Comparison of ENCODE assay signal across 18 cellular contexts in the genomic region with DNA sequence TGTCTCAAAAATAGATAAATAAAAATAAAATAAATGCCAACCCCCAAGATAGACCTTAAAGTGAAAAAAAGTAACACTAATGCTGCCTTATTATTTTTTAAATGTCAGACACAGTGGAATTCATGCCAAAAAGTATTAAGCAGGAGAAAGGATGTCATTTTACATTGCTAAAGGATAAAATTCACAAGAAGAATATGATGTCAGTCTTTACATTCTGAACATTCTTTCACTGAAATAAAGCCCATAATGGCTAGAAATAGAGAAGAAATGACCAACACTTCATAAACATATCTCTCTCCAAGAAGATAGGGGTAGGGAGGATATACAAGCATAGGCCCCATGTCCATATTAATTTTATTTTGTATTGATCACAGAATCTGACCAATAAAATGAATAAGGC. TPM values are rescaled to one million over a fixed set of nuclear protein-coding genes. Genes with fewer than 3 reads are reported as not detected.
DNase-seq lines count a peak whose midpoint lies in the region; ATAC-seq and TF ChIP-seq lines count a peak whose summit lies in the region.
"Had no signal": no experiment of that assay in that cellular context is flagged by ENCODE, and none has a peak within 500 bp of the region (broad histone marks: within the 10 kb centered on the region; RNA-seq: fewer than 3 reads in every experiment).

No MANE protein-coding gene starts in this region.

- H3K4me1 ChIP-seq in IMR-90 (ENCODE audit: control insufficient read depth, insufficient read depth, low read length): peaks cover 17% of the 10 kb centered on the region
- H3K4me1 ChIP-seq in heart right ventricle: peaks cover 0 to 26% (median 8%) of the 10 kb centered on the region in 9 donors

- H2BK5ac ChIP-seq in IMR-90 (ENCODE audit: low read depth, low read length, poor library complexity, severe bottlenecking): peak overlapping the region; percentile 33

- no peak overlapping the region for H3K4me2 ChIP-seq in IMR-90 (ENCODE audit: low read depth, low read length)

- peaks cover 4% of the 10 kb centered on the region for H3K9me3 Mint-ChIP-seq in type B pancreatic cell
- H3K9me3 Mint-ChIP-seq: CD4-positive, alpha-beta memory T cell had no signal

- no peak overlapping the region for H3K23ac ChIP-seq in IMR-90 (ENCODE audit: low read depth, low read length)

- in situ Hi-C loops in IMR-90 (cut with MboI; ENCODE audit: low sequenced_read_pairs): loop anchor here (25.0 kb wide), 1 partner anchor 342 kb away; no protein-coding TSS in a partner anchor

- CTCF ChIA-PET in IMR-90 (lab: Yijun Ruan, JAX): interaction anchor here (1.1 kb wide), 1 partner anchor 335 kb away, joined by 3 read pairs; no protein-coding TSS in a partner anchor

- H2BK15ac ChIP-seq in IMR-90 (ENCODE audit: low read depth, low read length): no peak overlapping the region

- no TSS peak for BruUV-seq in IMR-90 (replicated peaks; lab: Mats Ljungman, UMichigan)

- no peak overlapping the region for H3K9ac ChIP-seq in IMR-90 (ENCODE audit: low read depth, low read length)
- H3K9ac ChIP-seq: GM23248 had no signal

- H3K56ac ChIP-seq in IMR-90 (ENCODE audit: extremely low read depth, insufficient read depth, low read length): no peak overlapping the region

- H2AK5ac ChIP-seq in IMR-90 (ENCODE audit: low read depth, low read length): no peak overlapping the region

- TF ChIP-seq CTCF in IMR-90 (conservative IDR thresholded peaks at IDR 0.05; ENCODE audit: low read depth, low read length) (no peak), fibroblast of pulmonary artery (IDR thresholded peaks at IDR 0.05; ENCODE audit: low read length, missing control alignments) (no peak), heart right ventricle (IDR thresholded peaks at IDR 0.05) (no peak), type B pancreatic cell (conservative IDR thresholded peaks at IDR 0.05) (no peak)

- no peak for TF ChIP-seq RAD21 in IMR-90 (IDR thresholded peaks at IDR 0.05; ENCODE audit: low read length)

- no peaks in the 10 kb centered on the region for H3K36me3 ChIP-seq in IMR-90 (ENCODE audit: control insufficient read depth, insufficient read depth, low read length)
- H3K36me3 ChIP-seq in heart right ventricle: peaks cover 0 to 9% (median 0%) of the 10 kb centered on the region in 9 donors

- H3K14ac ChIP-seq in IMR-90 (replicated peaks; ENCODE audit: low read depth, low read length): no peak overlapping the region

- intact Hi-C loops in IMR-90 (cut with micrococcal nuclease): loop anchor here (5.0 kb wide), 1 partner anchor 347 kb away; no protein-coding TSS in a partner anchor
- intact Hi-C loops in heart right ventricle (cut with DNase I): loop anchor here in 6 of 10 donors (5.0 to 10.0 kb wide), 5 partner anchors 92 to 349 kb away; no protein-coding TSS in a partner anchor

- H4K8ac ChIP-seq in IMR-90 (ENCODE audit: low read depth in 2 of 2, low read length in 2 of 2): no peak overlapping the region

- peaks cover 5% of the 10 kb centered on the region for H3K36me3 Mint-ChIP-seq in type B pancreatic cell

- H4K20me1 ChIP-seq in IMR-90 (ENCODE audit: insufficient read depth, low read length): peaks cover 3% of the 10 kb centered on the region; the same call in 1 of the 2 replicates

- no peak overlapping the region for H4K91ac ChIP-seq in IMR-90 (ENCODE audit: insufficient read depth, low read depth, low read length)

- POLR2A ChIA-PET in IMR-90 (lab: Charles Lee; ENCODE audit: unreplicated experiment): no interaction called here

- H3K27me3 Mint-ChIP-seq in type B pancreatic cell: no peaks in the 10 kb centered on the region
- H3K27me3 Mint-ChIP-seq: CD4-positive, alpha-beta memory T cell had no signal

- peak overlapping the region; percentile 24; the same call in 1 of the 2 replicates for H3K18ac ChIP-seq in IMR-90 (ENCODE audit: low read depth, low read length)

- no peak overlapping the region for H2AFZ ChIP-seq in IMR-90 (replicated peaks; ENCODE audit: low read length, poor library complexity)
- H2AFZ ChIP-seq: GM23248 had no signal

- no peak overlapping the region for H3K4me3 Mint-ChIP-seq in type B pancreatic cell
- H3K4me3 Mint-ChIP-seq: CD4-positive, alpha-beta memory T cell had no signal

- H2BK20ac ChIP-seq in IMR-90 (ENCODE audit: low read depth, low read length): no peak overlapping the region

- no peak overlapping the region for H3K4me3 ChIP-seq in IMR-90 (ENCODE audit: insufficient read depth, low read depth, low read length)
- H3K4me3 ChIP-seq in fibroblast of pulmonary artery (replicated peaks; ENCODE audit: low read depth, low read length): no peak overlapping the region
- no peak overlapping the region for H3K4me3 ChIP-seq in heart right ventricle
- H3K4me3 ChIP-seq: GM12878, GM23248 had no signal

- no peak overlapping the region for H3K4ac ChIP-seq in IMR-90 (ENCODE audit: low read depth, low read length)

- H3K27ac ChIP-seq in IMR-90 (ENCODE audit: insufficient read depth, low read length) (peak overlapping the region; percentile 55; the same call in 1 of the 2 replicates), heart right ventricle (no peak overlapping the region)
- H3K27ac ChIP-seq: GM23248 had no signal

- H3K9me1 ChIP-seq in IMR-90 (ENCODE audit: insufficient read depth, low read length): peaks cover 3% of the 10 kb centered on the region; the same call in 1 of the 2 replicates

- ATAC-seq in IMR-90 (ENCODE audit: low read depth) (peak; percentile 21; the same call in 1 of the 2 replicates), heart right ventricle (no peak)
- ATAC-seq: GM12878 had no signal

- no peak overlapping the region for H2BK120ac ChIP-seq in IMR-90 (ENCODE audit: low read depth, low read length)

- no peak for TF ChIP-seq POLR2A in IMR-90 (IDR thresholded peaks at IDR 0.05; ENCODE audit: low read depth, low read length)

- DNase-seq in IMR-90 (peak; percentile 44), amniotic epithelial cell (ENCODE audit: low read depth) (peak; percentile 35), fibroblast of pulmonary artery (ENCODE audit: low read depth) (peak; percentile 25), heart right ventricle (no peak), type B pancreatic cell (ENCODE audit: extremely low spot score, unreplicated experiment) (no peak)
- DNase-seq in central memory CD4-positive, alpha-beta T cell: no peak
- DNase-seq: C1 segment of cervical spinal cord; Calu3; CD4-positive, alpha-beta memory T cell; COR-L47; DMS153; DND-41; EL; GDM1; GM23248; H7; HCEC 1CT had no signal

- H3K27me3 ChIP-seq in IMR-90 (ENCODE audit: control insufficient read depth, insufficient read depth, low read length) (no peaks in the 10 kb centered on the region), heart right ventricle (no peaks in the 10 kb centered on the region)

- no peak overlapping the region for H3K27ac Mint-ChIP-seq in type B pancreatic cell
- H3K27ac Mint-ChIP-seq: CD4-positive, alpha-beta memory T cell had no signal

- H3K79me1 ChIP-seq in IMR-90 (ENCODE audit: low read depth in 1 of 2, low read length in 2 of 2): peaks cover 16 to 34% of the 10 kb centered on the region in 2 experiments

- H3K9me3 ChIP-seq in IMR-90 (ENCODE audit: control insufficient read depth, insufficient read depth, low read length): no peaks in the 10 kb centered on the region
- peaks cover 0 to 7% (median 0%) of the 10 kb centered on the region in 11 donors for H3K9me3 ChIP-seq in heart right ventricle

- peaks cover 15% of the 10 kb centered on the region for H3K4me1 Mint-ChIP-seq in type B pancreatic cell (ENCODE audit: unreplicated experiment)

- dilution Hi-C loops in IMR-90 (cut with HindIII; ENCODE audit: low sequenced_read_pairs, unreplicated experiment): no loop called here

- no peak overlapping the region for H2AK9ac ChIP-seq in IMR-90 (replicated peaks; ENCODE audit: low read depth, low read length, poor library complexity)

- H4K5ac ChIP-seq in IMR-90 (ENCODE audit: low read depth, low read length): no peak overlapping the region

TF ChIP-seq in IMR-90, 13 proteins besides CTCF, POLR2A, EP300 and RAD21:
- TF ChIP-seq NFE2L2 (IDR thresholded peaks at IDR 0.05; ENCODE audit: low read depth, low read length) (no peak), CHD1 (IDR thresholded peaks at IDR 0.05; ENCODE audit: low read depth, low read length) (no peak), FOS (IDR thresholded peaks at IDR 0.05; ENCODE audit: low read depth, low read length) (no peak), MXI1 (IDR thresholded peaks at IDR 0.05; ENCODE audit: borderline replicate concordance, low read depth, low read length) (no peak), MAZ (IDR thresholded peaks at IDR 0.05; ENCODE audit: borderline replicate concordance, low read depth, low read length) (no peak), BHLHE40 (IDR thresholded peaks at IDR 0.05; ENCODE audit: low read depth, low read length) (no peak)

RNA-seq across cellular contexts. Expression of a gene that starts 47.4 kb away (rescaled TPM):
- total RNA-seq in IMR-90 (2012; rRNA removed) (10.2 and 11.1 TPM in 2 replicates), heart right ventricle (10 to 100 TPM in 1 of 10 donors, 1 to 10 TPM in 9; 6.3 to 12.3 (median 7.5) TPM), type B pancreatic cell (ENCODE audit: low replicate concordance) (16.4 and 19.6 TPM in 2 replicates)
- polyA plus RNA-seq in IMR-90 (2012; rRNA removed) (13.5 and 14.4 TPM in 2 replicates), heart right ventricle (1 to 10 TPM; 2.0 to 3.9 TPM)
- 9.3 and 13.1 TPM in 2 replicates for polyA plus RNA-seq in IMR-90 (2012; cell fraction: cytosol; rRNA removed)
- 22.1 and 35.5 TPM in 2 replicates for polyA plus RNA-seq in IMR-90 (2012; cell fraction: nucleus; rRNA removed; ENCODE audit: low replicate concordance)

Comparison
In these comparisons a context has a peak if more than half of its experiments do, and no peak if none do; other contexts are left out.
1. DNase-seq: peak in IMR-90 (single experiment), amniotic epithelial cell (single experiment) and fibroblast of pulmonary artery (single experiment); none in heart right ventricle (0 of 2), central memory CD4-positive, alpha-beta T cell (single experiment) and type B pancreatic cell (single experiment).